8 cellular contexts compared by ENCODE assay signal in the genomic region with DNA sequence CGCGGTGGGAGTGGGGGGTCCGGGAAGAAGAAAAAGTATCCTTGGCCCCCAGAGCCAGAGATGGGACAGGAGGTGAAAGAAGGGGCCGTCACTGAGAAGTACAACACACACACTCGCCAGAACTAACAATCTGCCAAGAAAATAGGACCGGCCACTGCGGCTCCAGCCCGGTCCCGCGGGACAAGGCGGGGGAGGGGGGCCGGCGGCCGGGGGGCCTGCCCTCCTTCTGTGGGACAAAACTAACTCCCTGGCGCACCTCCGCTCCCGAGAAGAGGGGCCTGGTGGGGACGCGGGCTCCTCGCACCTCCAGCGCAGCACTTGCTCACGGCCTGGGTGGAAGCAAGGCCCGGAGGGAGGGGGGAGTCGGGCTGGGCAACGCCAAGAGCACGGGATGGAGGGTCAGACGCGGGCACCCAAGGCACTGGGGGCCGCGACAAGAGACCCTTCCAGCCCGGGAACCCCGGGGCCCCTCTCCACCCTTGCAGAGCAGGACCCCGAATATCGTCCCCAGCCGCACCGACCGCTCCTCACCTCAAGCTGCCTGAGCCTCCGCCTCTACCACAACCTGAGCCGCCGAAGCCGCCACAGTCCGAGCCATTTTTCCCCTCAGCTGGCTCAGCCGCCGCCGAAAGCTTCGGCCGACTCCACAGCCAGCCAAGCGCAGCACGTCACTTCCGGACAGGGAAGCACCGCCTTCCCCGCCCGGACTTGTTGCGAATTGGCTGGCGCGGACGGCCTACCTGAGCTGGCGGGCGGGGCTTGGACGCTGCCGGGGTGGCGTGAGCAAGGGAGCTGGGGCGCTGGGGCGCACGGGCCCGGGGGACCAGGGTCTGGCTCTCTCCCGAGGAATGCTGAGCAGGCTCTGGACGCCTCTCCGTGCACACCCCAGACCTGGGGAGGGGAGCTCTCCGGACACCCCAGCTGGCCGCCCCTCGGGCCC. TPM values are rescaled to one million over a fixed set of nuclear protein-coding genes. Genes with fewer than 3 reads are reported as not detected.
DNase-seq lines count a peak whose midpoint lies in the region; ATAC-seq and TF ChIP-seq lines count a peak whose summit lies in the region.

A gene with protein sequence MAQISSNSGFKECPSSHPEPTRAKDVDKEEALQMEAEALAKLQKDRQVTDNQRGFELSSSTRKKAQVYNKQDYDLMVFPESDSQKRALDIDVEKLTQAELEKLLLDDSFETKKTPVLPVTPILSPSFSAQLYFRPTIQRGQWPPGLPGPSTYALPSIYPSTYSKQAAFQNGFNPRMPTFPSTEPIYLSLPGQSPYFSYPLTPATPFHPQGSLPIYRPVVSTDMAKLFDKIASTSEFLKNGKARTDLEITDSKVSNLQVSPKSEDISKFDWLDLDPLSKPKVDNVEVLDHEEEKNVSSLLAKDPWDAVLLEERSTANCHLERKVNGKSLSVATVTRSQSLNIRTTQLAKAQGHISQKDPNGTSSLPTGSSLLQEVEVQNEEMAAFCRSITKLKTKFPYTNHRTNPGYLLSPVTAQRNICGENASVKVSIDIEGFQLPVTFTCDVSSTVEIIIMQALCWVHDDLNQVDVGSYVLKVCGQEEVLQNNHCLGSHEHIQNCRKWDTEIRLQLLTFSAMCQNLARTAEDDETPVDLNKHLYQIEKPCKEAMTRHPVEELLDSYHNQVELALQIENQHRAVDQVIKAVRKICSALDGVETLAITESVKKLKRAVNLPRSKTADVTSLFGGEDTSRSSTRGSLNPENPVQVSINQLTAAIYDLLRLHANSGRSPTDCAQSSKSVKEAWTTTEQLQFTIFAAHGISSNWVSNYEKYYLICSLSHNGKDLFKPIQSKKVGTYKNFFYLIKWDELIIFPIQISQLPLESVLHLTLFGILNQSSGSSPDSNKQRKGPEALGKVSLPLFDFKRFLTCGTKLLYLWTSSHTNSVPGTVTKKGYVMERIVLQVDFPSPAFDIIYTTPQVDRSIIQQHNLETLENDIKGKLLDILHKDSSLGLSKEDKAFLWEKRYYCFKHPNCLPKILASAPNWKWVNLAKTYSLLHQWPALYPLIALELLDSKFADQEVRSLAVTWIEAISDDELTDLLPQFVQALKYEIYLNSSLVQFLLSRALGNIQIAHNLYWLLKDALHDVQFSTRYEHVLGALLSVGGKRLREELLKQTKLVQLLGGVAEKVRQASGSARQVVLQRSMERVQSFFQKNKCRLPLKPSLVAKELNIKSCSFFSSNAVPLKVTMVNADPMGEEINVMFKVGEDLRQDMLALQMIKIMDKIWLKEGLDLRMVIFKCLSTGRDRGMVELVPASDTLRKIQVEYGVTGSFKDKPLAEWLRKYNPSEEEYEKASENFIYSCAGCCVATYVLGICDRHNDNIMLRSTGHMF (N-terminal part only) (minus strand): TSS at position 670 of the 940 bp plus-strand sequence. CDS start 38,245 bp downstream, outside the sequence.

- peaks cover 0 to 4% (median 0%) of the 10 kb centered on the region in 7 donors for H3K9me3 Mint-ChIP-seq in CD4-positive, CD25-positive, alpha-beta regulatory T cell
- no peaks in the 10 kb centered on the region for H3K9me3 Mint-ChIP-seq in dendritic cell treated with granulocyte-macrophage colony-stimulating factor and Interleukin-4, amounts not matched to agents 40 ng/mL and 50 ng/mL, for 4 days

- peaks cover 6% of the 10 kb centered on the region for H3K36me3 Mint-ChIP-seq in CD4-positive, CD25-positive, alpha-beta regulatory T cell
- H3K36me3 Mint-ChIP-seq in dendritic cell treated with granulocyte-macrophage colony-stimulating factor and Interleukin-4, amounts not matched to agents 40 ng/mL and 50 ng/mL, for 4 days (ENCODE audit: low read depth) = peaks cover 19% of the 10 kb centered on the region

- H3K4me3 ChIP-seq in CD4-positive, CD25-positive, alpha-beta regulatory T cell (ENCODE audit: low read depth, low read length) = peak within 1 kb of the TSS; percentile 81
- H3K4me3 ChIP-seq in left lung = peak within 1 kb of the TSS; percentile 62 to 90

- intact Hi-C loops in dendritic cell treated with granulocyte-macrophage colony-stimulating factor and Interleukin-4, amounts not matched to agents 40 ng/mL and 50 ng/mL, for 4 days (cut with micrococcal nuclease) = loop anchor here (5.0 kb wide), 3 partner anchors 45 to 145 kb away; a partner anchor contains a TSS
- intact Hi-C loops in left lung (cut with DNase I) = no loop called here

- peaks cover 24% of the 10 kb centered on the region for H3K4me1 ChIP-seq in CD4-positive, CD25-positive, alpha-beta regulatory T cell (ENCODE audit: control insufficient read depth, insufficient read depth, low read length, poor library complexity, severe bottlenecking)
- H3K4me1 ChIP-seq in left lung = peaks cover 19 to 50% of the 10 kb centered on the region in 2 donors

- peaks cover 18 to 57% (median 30%) of the 10 kb centered on the region in 4 donors for H3K4me1 Mint-ChIP-seq in CD4-positive, CD25-positive, alpha-beta regulatory T cell
- H3K4me1 Mint-ChIP-seq in dendritic cell treated with granulocyte-macrophage colony-stimulating factor and Interleukin-4, amounts not matched to agents 40 ng/mL and 50 ng/mL, for 4 days (ENCODE audit: low read depth) = peaks cover 63% of the 10 kb centered on the region

- H3K9me3 ChIP-seq in CD4-positive, CD25-positive, alpha-beta regulatory T cell (ENCODE audit: control insufficient read depth in 2 of 2, low read length in 2 of 2) = no peaks in the 10 kb centered on the region
- H3K9me3 ChIP-seq in left lung = no peaks in the 10 kb centered on the region

- no peaks in the 10 kb centered on the region for H3K27me3 ChIP-seq in CD4-positive, CD25-positive, alpha-beta regulatory T cell (ENCODE audit: control insufficient read depth, insufficient read depth, low read length)
- H3K27me3 ChIP-seq in left lung = no peaks in the 10 kb centered on the region

- H3K4me3 Mint-ChIP-seq in CD4-positive, CD25-positive, alpha-beta regulatory T cell = peak within 1 kb of the TSS; percentile 92 to 100 (median 98)
- peak within 1 kb of the TSS; percentile 88 for H3K4me3 Mint-ChIP-seq in dendritic cell treated with granulocyte-macrophage colony-stimulating factor and Interleukin-4, amounts not matched to agents 40 ng/mL and 50 ng/mL, for 4 days

- peak; percentile 97 for ATAC-seq in CD4-positive, CD25-positive, alpha-beta regulatory T cell (ENCODE audit: low read depth in 2 of 2)
- ATAC-seq in GM19438 (IDR thresholded peaks at IDR 0.05; ENCODE audit: low read depth, unreplicated experiment) (peak; percentile 96), HG03571 (IDR thresholded peaks at IDR 0.05; ENCODE audit: unreplicated experiment) (peak; percentile 97), left lung (peak; percentile 95)

- DNase-seq in CD4-positive, CD25-positive, alpha-beta regulatory T cell = peak; percentile 91 to 96 (median 93)
- DNase-seq in NCI-H774 (lab: John Stamatoyannopoulos, UW) (peak; percentile 95), left lung (peak; percentile 98 to 100)
- peak; percentile 93 to 94 for DNase-seq in activated CD4-positive, alpha-beta T cell treated with anti-CD3 and anti-CD28 coated beads, Interleukin-2, amount 50 U/mL, for 4 hours
- peak; percentile 91 to 94 for DNase-seq in stimulated activated CD4-positive, alpha-beta T cell treated with anti-CD3 and anti-CD28 coated beads, Interleukin-2, amount 100 ng/mL, for 48 hours

- no peaks in the 10 kb centered on the region for H3K27me3 Mint-ChIP-seq in CD4-positive, CD25-positive, alpha-beta regulatory T cell
- no peaks in the 10 kb centered on the region for H3K27me3 Mint-ChIP-seq in dendritic cell treated with granulocyte-macrophage colony-stimulating factor and Interleukin-4, amounts not matched to agents 40 ng/mL and 50 ng/mL, for 4 days

- H3K36me3 ChIP-seq in CD4-positive, CD25-positive, alpha-beta regulatory T cell (ENCODE audit: control insufficient read depth, insufficient read depth, low read length) = peaks cover 3% of the 10 kb centered on the region
- H3K36me3 ChIP-seq in left lung = peaks cover 0 to 5% of the 10 kb centered on the region in 2 donors

- no peak for TF ChIP-seq CTCF in left lung (IDR thresholded peaks at IDR 0.05)

- peak within 1 kb of the TSS; percentile 94 to 99 (median 97) for H3K27ac Mint-ChIP-seq in CD4-positive, CD25-positive, alpha-beta regulatory T cell
- peak within 1 kb of the TSS; percentile 93 for H3K27ac Mint-ChIP-seq in dendritic cell treated with granulocyte-macrophage colony-stimulating factor and Interleukin-4, amounts not matched to agents 40 ng/mL and 50 ng/mL, for 4 days

- peak within 1 kb of the TSS; percentile 76 for H3K27ac ChIP-seq in CD4-positive, CD25-positive, alpha-beta regulatory T cell (ENCODE audit: insufficient read depth, low read length, poor library complexity, severe bottlenecking)
- H3K27ac ChIP-seq in left lung = peak within 1 kb of the TSS; percentile 91 to 97

RNA-seq across cellular contexts. Expression of the gene that starts here (rescaled TPM):
- 34.4 TPM for total RNA-seq in CD4-positive, CD25-positive, alpha-beta regulatory T cell
- 10 to 100 TPM in 1 of 4 donors, 1 to 10 TPM in 3; 5.6 to 10.3 (median 8.9) TPM for polyA plus RNA-seq in CD4-positive, CD25-positive, alpha-beta regulatory T cell
- total RNA-seq in left lung = 10 to 100 TPM; 77.9 to 78.2 TPM

Comparison
In these comparisons a context has a peak if more than half of its experiments do, and no peak if none do; other contexts are left out.
1. Peak in every context shown above with its lines: DNase-seq, ATAC-seq, H3K4me3 ChIP-seq and H3K27ac ChIP-seq.